In the genomic region with DNA sequence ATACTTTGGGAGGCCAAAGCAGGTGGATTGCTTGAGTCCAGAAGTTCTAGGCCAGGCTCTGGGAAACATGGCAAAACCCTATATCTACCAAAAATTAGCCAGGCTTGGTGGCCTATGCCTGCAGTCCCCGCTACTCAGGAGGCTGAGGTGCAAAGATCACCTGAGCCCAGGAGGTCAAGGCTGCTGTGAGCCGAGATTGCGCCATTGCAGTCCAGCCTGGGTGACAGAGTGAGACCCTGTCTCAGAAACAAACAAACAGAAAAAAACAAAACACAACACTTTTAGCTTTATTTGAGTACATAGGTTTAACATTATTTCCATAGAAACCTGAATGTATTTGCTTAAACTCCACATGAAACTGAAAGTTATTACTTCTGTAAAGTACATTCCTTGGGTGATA, we compare ENCODE assay signal across 1 cellular context.
TF ChIP-seq lines count a peak whose summit lies in the region.

No MANE protein-coding gene starts in this region.

TF ChIP-seq in HepG2, 621 proteins besides CTCF, POLR2A, EP300 and RAD21 (continued from another document and continues in another):
- TF ChIP-seq STAT6 (CRISPR knock-in tag; IDR thresholded peaks at IDR 0.05; ENCODE audit: borderline replicate concordance) = no peak
- no peak for TF ChIP-seq FOXC1 (CRISPR knock-in tag; IDR thresholded peaks at IDR 0.05; ENCODE audit: borderline replicate concordance)
- TF ChIP-seq, protein P1, sequence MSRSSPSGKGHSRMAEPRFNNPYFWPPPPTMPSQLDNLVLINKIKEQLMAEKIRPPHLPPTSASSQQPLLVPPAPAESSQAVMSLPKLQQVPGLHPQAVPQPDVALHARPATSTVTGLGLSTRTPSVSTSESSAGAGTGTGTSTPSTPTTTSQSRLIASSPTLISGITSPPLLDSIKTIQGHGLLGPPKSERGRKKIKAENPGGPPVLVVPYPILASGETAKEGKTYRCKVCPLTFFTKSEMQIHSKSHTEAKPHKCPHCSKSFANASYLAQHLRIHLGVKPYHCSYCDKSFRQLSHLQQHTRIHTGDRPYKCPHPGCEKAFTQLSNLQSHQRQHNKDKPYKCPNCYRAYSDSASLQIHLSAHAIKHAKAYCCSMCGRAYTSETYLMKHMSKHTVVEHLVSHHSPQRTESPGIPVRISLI (CRISPR knock-in tag; IDR thresholded peaks at IDR 0.05; ENCODE audit: borderline replicate concordance) = no peak
- no peak for TF ChIP-seq ZNF883 (CRISPR knock-in tag; IDR thresholded peaks at IDR 0.05; ENCODE audit: not compliant biosample characterization)
- no peak for TF ChIP-seq ZNF530 (CRISPR knock-in tag; IDR thresholded peaks at IDR 0.05; ENCODE audit: low read depth)
- no peak for TF ChIP-seq SKI (IDR thresholded peaks at IDR 0.05; ENCODE audit: partially characterized antibody)
- no peak for TF ChIP-seq HCFC1 (IDR thresholded peaks at IDR 0.05; ENCODE audit: low read depth, low read length)
- peak; percentile 36; the same call in 1 of the 2 replicates for TF ChIP-seq TRIM24 (CRISPR knock-in tag; IDR thresholded peaks at IDR 0.05)
- no peak for TF ChIP-seq FOXK1 (CRISPR knock-in tag; IDR thresholded peaks at IDR 0.05; ENCODE audit: borderline replicate concordance, low read depth)
- no peak for TF ChIP-seq LCORL (IDR thresholded peaks at IDR 0.05)
- peak; percentile 48; the same call in 1 of the 2 replicates for TF ChIP-seq LCORL (CRISPR knock-in tag; IDR thresholded peaks at IDR 0.05)
- TF ChIP-seq, protein P2, sequence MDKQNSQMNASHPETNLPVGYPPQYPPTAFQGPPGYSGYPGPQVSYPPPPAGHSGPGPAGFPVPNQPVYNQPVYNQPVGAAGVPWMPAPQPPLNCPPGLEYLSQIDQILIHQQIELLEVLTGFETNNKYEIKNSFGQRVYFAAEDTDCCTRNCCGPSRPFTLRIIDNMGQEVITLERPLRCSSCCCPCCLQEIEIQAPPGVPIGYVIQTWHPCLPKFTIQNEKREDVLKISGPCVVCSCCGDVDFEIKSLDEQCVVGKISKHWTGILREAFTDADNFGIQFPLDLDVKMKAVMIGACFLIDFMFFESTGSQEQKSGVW (CRISPR knock-in tag; IDR thresholded peaks at IDR 0.05; ENCODE audit: borderline replicate concordance) = no peak
- TF ChIP-seq ZMYM4 (CRISPR knock-in tag; IDR thresholded peaks at IDR 0.05) = peak; percentile 60
- no peak for TF ChIP-seq NCOA2 (CRISPR knock-in tag; IDR thresholded peaks at IDR 0.05)
- TF ChIP-seq SP2 (CRISPR knock-in tag; IDR thresholded peaks at IDR 0.05) = no peak
- no peak for TF ChIP-seq NR1H2 (CRISPR knock-in tag; IDR thresholded peaks at IDR 0.05; ENCODE audit: borderline replicate concordance, low read depth)
- no peak for TF ChIP-seq ZNF446 (CRISPR knock-in tag; IDR thresholded peaks at IDR 0.05)
- TF ChIP-seq, protein P3, sequence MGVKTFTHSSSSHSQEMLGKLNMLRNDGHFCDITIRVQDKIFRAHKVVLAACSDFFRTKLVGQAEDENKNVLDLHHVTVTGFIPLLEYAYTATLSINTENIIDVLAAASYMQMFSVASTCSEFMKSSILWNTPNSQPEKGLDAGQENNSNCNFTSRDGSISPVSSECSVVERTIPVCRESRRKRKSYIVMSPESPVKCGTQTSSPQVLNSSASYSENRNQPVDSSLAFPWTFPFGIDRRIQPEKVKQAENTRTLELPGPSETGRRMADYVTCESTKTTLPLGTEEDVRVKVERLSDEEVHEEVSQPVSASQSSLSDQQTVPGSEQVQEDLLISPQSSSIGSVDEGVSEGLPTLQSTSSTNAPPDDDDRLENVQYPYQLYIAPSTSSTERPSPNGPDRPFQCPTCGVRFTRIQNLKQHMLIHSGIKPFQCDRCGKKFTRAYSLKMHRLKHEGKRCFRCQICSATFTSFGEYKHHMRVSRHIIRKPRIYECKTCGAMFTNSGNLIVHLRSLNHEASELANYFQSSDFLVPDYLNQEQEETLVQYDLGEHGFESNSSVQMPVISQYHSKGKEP (CRISPR knock-in tag; IDR thresholded peaks at IDR 0.05) = no peak
- peak; percentile 43; the same call in 1 of the 2 replicates for TF ChIP-seq RXRB (CRISPR knock-in tag; IDR thresholded peaks at IDR 0.05; ENCODE audit: borderline replicate concordance)
- no peak for TF ChIP-seq ATF7-NPFF (CRISPR knock-in tag; IDR thresholded peaks at IDR 0.05; ENCODE audit: low read depth)
- TF ChIP-seq, protein P4, sequence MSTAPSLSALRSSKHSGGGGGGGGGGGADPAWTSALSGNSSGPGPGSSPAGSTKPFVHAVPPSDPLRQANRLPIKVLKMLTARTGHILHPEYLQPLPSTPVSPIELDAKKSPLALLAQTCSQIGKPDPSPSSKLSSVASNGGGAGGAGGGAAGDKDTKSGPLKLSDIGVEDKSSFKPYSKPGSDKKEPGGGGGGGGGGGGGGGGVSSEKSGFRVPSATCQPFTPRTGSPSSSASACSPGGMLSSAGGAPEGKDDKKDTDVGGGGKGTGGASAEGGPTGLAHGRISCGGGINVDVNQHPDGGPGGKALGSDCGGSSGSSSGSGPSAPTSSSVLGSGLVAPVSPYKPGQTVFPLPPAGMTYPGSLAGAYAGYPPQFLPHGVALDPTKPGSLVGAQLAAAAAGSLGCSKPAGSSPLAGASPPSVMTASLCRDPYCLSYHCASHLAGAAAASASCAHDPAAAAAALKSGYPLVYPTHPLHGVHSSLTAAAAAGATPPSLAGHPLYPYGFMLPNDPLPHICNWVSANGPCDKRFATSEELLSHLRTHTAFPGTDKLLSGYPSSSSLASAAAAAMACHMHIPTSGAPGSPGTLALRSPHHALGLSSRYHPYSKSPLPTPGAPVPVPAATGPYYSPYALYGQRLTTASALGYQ (CRISPR knock-in tag; IDR thresholded peaks at IDR 0.05) = no peak
- TF ChIP-seq ZNF724P (CRISPR knock-in tag; IDR thresholded peaks at IDR 0.05; ENCODE audit: borderline replicate concordance) = no peak
- 0 out of 2 replicates have a peak, but pooled peaks have one; percentile 14 for TF ChIP-seq BCL6 (CRISPR knock-in tag; IDR thresholded peaks at IDR 0.05)
- no peak for TF ChIP-seq ZBTB21 (CRISPR knock-in tag; IDR thresholded peaks at IDR 0.05)
- no peak for TF ChIP-seq ZNF564 (CRISPR knock-in tag; IDR thresholded peaks at IDR 0.05)
- TF ChIP-seq ZNF839 (CRISPR knock-in tag; IDR thresholded peaks at IDR 0.05; ENCODE audit: borderline replicate concordance) = no peak
- TF ChIP-seq, protein P5, sequence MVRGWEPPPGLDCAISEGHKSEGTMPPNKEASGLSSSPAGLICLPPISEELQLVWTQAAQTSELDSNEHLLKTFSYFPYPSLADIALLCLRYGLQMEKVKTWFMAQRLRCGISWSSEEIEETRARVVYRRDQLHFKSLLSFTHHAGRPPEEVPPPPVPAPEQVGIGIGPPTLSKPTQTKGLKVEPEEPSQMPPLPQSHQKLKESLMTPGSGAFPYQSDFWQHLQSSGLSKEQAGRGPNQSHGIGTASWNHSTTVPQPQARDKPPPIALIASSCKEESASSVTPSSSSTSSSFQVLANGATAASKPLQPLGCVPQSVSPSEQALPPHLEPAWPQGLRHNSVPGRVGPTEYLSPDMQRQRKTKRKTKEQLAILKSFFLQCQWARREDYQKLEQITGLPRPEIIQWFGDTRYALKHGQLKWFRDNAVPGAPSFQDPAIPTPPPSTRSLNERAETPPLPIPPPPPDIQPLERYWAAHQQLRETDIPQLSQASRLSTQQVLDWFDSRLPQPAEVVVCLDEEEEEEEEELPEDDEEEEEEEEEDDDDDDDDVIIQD (CRISPR knock-in tag; IDR thresholded peaks at IDR 0.05; ENCODE audit: low read depth) = peak; percentile 36; the same call in 1 of the 2 replicates
- peak; percentile 84 for TF ChIP-seq SALL1 (CRISPR knock-in tag; IDR thresholded peaks at IDR 0.05)
- TF ChIP-seq ZNF501 (CRISPR knock-in tag; IDR thresholded peaks at IDR 0.05) = peak; percentile 56; the same call in 1 of the 2 replicates
- no peak for TF ChIP-seq ELF4 (CRISPR knock-in tag; IDR thresholded peaks at IDR 0.05; ENCODE audit: borderline replicate concordance)
- TF ChIP-seq MED8 (CRISPR knock-in tag; IDR thresholded peaks at IDR 0.05; ENCODE audit: insufficient replicate concordance) = no peak
- TF ChIP-seq PRPF4 (IDR thresholded peaks at IDR 0.05; ENCODE audit: low read depth, low read length, poor library complexity, severe bottlenecking) = no peak
- no peak for TF ChIP-seq ZSCAN12 (CRISPR knock-in tag; IDR thresholded peaks at IDR 0.05)
- TF ChIP-seq, protein P6, sequence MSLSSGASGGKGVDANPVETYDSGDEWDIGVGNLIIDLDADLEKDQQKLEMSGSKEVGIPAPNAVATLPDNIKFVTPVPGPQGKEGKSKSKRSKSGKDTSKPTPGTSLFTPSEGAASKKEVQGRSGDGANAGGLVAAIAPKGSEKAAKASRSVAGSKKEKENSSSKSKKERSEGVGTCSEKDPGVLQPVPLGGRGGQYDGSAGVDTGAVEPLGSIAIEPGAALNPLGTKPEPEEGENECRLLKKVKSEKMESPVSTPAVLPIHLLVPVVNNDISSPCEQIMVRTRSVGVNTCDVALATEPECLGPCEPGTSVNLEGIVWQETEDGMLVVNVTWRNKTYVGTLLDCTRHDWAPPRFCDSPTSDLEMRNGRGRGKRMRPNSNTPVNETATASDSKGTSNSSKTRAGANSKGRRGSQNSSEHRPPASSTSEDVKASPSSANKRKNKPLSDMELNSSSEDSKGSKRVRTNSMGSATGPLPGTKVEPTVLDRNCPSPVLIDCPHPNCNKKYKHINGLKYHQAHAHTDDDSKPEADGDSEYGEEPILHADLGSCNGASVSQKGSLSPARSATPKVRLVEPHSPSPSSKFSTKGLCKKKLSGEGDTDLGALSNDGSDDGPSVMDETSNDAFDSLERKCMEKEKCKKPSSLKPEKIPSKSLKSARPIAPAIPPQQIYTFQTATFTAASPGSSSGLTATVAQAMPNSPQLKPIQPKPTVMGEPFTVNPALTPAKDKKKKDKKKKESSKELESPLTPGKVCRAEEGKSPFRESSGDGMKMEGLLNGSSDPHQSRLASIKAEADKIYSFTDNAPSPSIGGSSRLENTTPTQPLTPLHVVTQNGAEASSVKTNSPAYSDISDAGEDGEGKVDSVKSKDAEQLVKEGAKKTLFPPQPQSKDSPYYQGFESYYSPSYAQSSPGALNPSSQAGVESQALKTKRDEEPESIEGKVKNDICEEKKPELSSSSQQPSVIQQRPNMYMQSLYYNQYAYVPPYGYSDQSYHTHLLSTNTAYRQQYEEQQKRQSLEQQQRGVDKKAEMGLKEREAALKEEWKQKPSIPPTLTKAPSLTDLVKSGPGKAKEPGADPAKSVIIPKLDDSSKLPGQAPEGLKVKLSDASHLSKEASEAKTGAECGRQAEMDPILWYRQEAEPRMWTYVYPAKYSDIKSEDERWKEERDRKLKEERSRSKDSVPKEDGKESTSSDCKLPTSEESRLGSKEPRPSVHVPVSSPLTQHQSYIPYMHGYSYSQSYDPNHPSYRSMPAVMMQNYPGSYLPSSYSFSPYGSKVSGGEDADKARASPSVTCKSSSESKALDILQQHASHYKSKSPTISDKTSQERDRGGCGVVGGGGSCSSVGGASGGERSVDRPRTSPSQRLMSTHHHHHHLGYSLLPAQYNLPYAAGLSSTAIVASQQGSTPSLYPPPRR (CRISPR knock-in tag; IDR thresholded peaks at IDR 0.05; ENCODE audit: borderline replicate concordance) = no peak
- TF ChIP-seq, protein P7, sequence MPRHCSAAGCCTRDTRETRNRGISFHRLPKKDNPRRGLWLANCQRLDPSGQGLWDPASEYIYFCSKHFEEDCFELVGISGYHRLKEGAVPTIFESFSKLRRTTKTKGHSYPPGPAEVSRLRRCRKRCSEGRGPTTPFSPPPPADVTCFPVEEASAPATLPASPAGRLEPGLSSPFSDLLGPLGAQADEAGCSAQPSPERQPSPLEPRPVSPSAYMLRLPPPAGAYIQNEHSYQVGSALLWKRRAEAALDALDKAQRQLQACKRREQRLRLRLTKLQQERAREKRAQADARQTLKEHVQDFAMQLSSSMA (CRISPR knock-in tag; IDR thresholded peaks at IDR 0.05) = no peak
- peak; percentile 81 for TF ChIP-seq NR2C2 (CRISPR knock-in tag; IDR thresholded peaks at IDR 0.05; ENCODE audit: borderline replicate concordance)
- no peak for TF ChIP-seq TSC22D2 (CRISPR knock-in tag; IDR thresholded peaks at IDR 0.05; ENCODE audit: borderline replicate concordance)
- TF ChIP-seq HOXD1 (CRISPR knock-in tag; IDR thresholded peaks at IDR 0.05) = no peak
- no peak for TF ChIP-seq GTF2F1 (IDR thresholded peaks at IDR 0.05; ENCODE audit: low read length)
- TF ChIP-seq GFI1 (CRISPR knock-in tag; IDR thresholded peaks at IDR 0.05; ENCODE audit: borderline replicate concordance) = peak; percentile 59
- no peak for TF ChIP-seq ZNF3 (CRISPR knock-in tag; IDR thresholded peaks at IDR 0.05)
- TF ChIP-seq NR2F2 (IDR thresholded peaks at IDR 0.05; ENCODE audit: borderline replicate concordance, low read depth) = 0 out of 2 replicates have a peak, but pooled peaks have one; percentile 54
- TF ChIP-seq NFIC (IDR thresholded peaks at IDR 0.05; ENCODE audit: low read length) = no peak
- TF ChIP-seq ZNF33B (CRISPR knock-in tag; IDR thresholded peaks at IDR 0.05) = no peak
- TF ChIP-seq ZNF552 (CRISPR knock-in tag; IDR thresholded peaks at IDR 0.05; ENCODE audit: borderline replicate concordance) = no peak
- 0 out of 2 replicates have a peak, but pooled peaks have one; percentile 30 for TF ChIP-seq HDAC1 (CRISPR knock-in tag; IDR thresholded peaks at IDR 0.05)
- TF ChIP-seq ATF3 (CRISPR knock-in tag; IDR thresholded peaks at IDR 0.05) = no peak
- TF ChIP-seq ZNF777 (CRISPR knock-in tag; IDR thresholded peaks at IDR 0.05) = no peak
- peak; percentile 49 for TF ChIP-seq GATAD2A (CRISPR knock-in tag; IDR thresholded peaks at IDR 0.05)
- no peak for TF ChIP-seq HMG20B (CRISPR knock-in tag; conservative IDR thresholded peaks at IDR 0.05)
- TF ChIP-seq ZNF160 (CRISPR knock-in tag; IDR thresholded peaks at IDR 0.05) = no peak
- no peak for TF ChIP-seq ZNF329 (CRISPR knock-in tag; IDR thresholded peaks at IDR 0.05; ENCODE audit: low read depth)
